Comparison of ENCODE assay signal across 2 cellular contexts in genomic region chr22:24432059-24432853, GRCh38.
TF ChIP-seq lines count a peak whose summit lies in the region.

No MANE protein-coding gene starts in this region.

TF ChIP-seq in K562, 482 proteins besides CTCF, POLR2A, EP300 and RAD21:
- TF ChIP-seq ILK (tag; IDR thresholded peaks at IDR 0.05; ENCODE audit: borderline replicate concordance, low read depth), result no peak
- TF ChIP-seq EGR1 (conservative IDR thresholded peaks at IDR 0.05), result 0 out of 2 replicates have a peak, but pooled peaks have one; percentile 5
- peak; percentile 24; the same call in 1 of the 2 replicates for TF ChIP-seq VEZF1 (CRISPR knock-in tag; IDR thresholded peaks at IDR 0.05)
- no peak for TF ChIP-seq HMGN3 (IDR thresholded peaks at IDR 0.05; ENCODE audit: borderline replicate concordance, extremely low read depth, insufficient read length, low read depth, low read length)
- no peak for TF ChIP-seq POLR2AphosphoS2 (IDR thresholded peaks at IDR 0.05; ENCODE audit: low read length)
- peak; percentile 54 for TF ChIP-seq NFIC (IDR thresholded peaks at IDR 0.05)
- no peak for TF ChIP-seq MCM2 (IDR thresholded peaks at IDR 0.05; ENCODE audit: low read depth)
- no peak for TF ChIP-seq ZNF79 (CRISPR knock-in tag; IDR thresholded peaks at IDR 0.05; ENCODE audit: low read depth)
- no peak for TF ChIP-seq ZNF707 (CRISPR knock-in tag; conservative IDR thresholded peaks at IDR 0.05)
- no peak for TF ChIP-seq NFYB (IDR thresholded peaks at IDR 0.05; ENCODE audit: extremely low read depth, insufficient read length)
- no peak for TF ChIP-seq MXD1 (CRISPR knock-in tag; IDR thresholded peaks at IDR 0.05; ENCODE audit: borderline replicate concordance, poor library complexity, severe bottlenecking)
- TF ChIP-seq, protein P1, sequence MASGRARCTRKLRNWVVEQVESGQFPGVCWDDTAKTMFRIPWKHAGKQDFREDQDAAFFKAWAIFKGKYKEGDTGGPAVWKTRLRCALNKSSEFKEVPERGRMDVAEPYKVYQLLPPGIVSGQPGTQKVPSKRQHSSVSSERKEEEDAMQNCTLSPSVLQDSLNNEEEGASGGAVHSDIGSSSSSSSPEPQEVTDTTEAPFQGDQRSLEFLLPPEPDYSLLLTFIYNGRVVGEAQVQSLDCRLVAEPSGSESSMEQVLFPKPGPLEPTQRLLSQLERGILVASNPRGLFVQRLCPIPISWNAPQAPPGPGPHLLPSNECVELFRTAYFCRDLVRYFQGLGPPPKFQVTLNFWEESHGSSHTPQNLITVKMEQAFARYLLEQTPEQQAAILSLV (tag; IDR thresholded peaks at IDR 0.05), result no peak

TF ChIP-seq in HepG2, 621 proteins besides CTCF, POLR2A, EP300 and RAD21:
- no peak for TF ChIP-seq YEATS2 (CRISPR knock-in tag; IDR thresholded peaks at IDR 0.05; ENCODE audit: borderline replicate concordance)
- peak; percentile 68; the same call in 1 of the 2 replicates for TF ChIP-seq PATZ1 (CRISPR knock-in tag; IDR thresholded peaks at IDR 0.05)
